In genomic region chr14:103418508-103418818, GRCh38 we compare ENCODE assay signal across 12 cellular contexts. TPM values are rescaled to one million over a fixed set of nuclear protein-coding genes. Genes with fewer than 3 reads are reported as not detected.
A peak's percentile ranks its signal among the peaks of the same experiment; 100 is the strongest.
DNase-seq lines count a peak whose midpoint lies in the region.
"Had no signal": no experiment of that assay in that cellular context is flagged by ENCODE, and none has a peak within 500 bp of the region (broad histone marks: within the 10 kb centered on the region; RNA-seq: fewer than 3 reads in every experiment).

No MANE protein-coding gene starts in this region.

- no peaks in the 10 kb centered on the region for H3K9me3 ChIP-seq in HUES48 (ENCODE audit: control insufficient read depth, insufficient read depth, low read length)
- H3K9me3 ChIP-seq in adipocyte (ENCODE audit: control insufficient read depth, low read length) = no peaks in the 10 kb centered on the region
- H3K9me3 ChIP-seq: upper lobe of left lung had no signal

- no peak overlapping the region for H4K5ac ChIP-seq in mesendoderm (ENCODE audit: low read length)

- H3K9ac ChIP-seq in HUES48 (ENCODE audit: low read depth, low read length) (no peak overlapping the region), adipocyte (ENCODE audit: low read length) (peak overlapping the region; percentile 45), mesendoderm (ENCODE audit: low read length) (no peak overlapping the region)

- H3K36me3 ChIP-seq in HUES48 (ENCODE audit: control insufficient read depth, insufficient read depth, low read length) (peaks cover 18% of the 10 kb centered on the region), adipocyte (ENCODE audit: control insufficient read depth, insufficient read depth, low read length, severe bottlenecking) (peaks cover 10% of the 10 kb centered on the region), mesendoderm (ENCODE audit: control insufficient read depth, insufficient read depth, low read length) (peaks cover 2% of the 10 kb centered on the region)

- H3K4me1 ChIP-seq in HUES48 (ENCODE audit: control insufficient read depth, insufficient read depth, low read length) (peaks cover 20% of the 10 kb centered on the region), adipocyte (ENCODE audit: control insufficient read depth, insufficient read depth, low read length) (peaks cover 39% of the 10 kb centered on the region), mesendoderm (ENCODE audit: control insufficient read depth, low read depth, low read length) (peaks cover 8% of the 10 kb centered on the region)

- H3K27ac ChIP-seq in HUES48 (ENCODE audit: low read depth, low read length) (peak overlapping the region; percentile 41), mesendoderm (ENCODE audit: low read depth, low read length) (no peak overlapping the region)
- H3K27ac ChIP-seq: foreskin keratinocyte had no signal

- H3K27me3 ChIP-seq in HUES48 (ENCODE audit: control insufficient read depth, insufficient read depth, low read length) (no peaks in the 10 kb centered on the region), adipocyte (replicated peaks; ENCODE audit: control insufficient read depth, insufficient read depth, low read length) (no peaks in the 10 kb centered on the region), mesendoderm (ENCODE audit: insufficient read depth, low read length, poor library complexity) (no peaks in the 10 kb centered on the region)
- H3K27me3 ChIP-seq: foreskin keratinocyte, upper lobe of left lung had no signal

- no peak overlapping the region for H3K4me2 ChIP-seq in mesendoderm (ENCODE audit: low read length)

- no peak overlapping the region for H2BK5ac ChIP-seq in mesendoderm (ENCODE audit: low read length)

- DNase-seq in Daoy (ENCODE audit: low read depth) (peak; percentile 35), adipocyte (ENCODE audit: low read depth) (peak; percentile 85), mesendoderm (peak; percentile 84), foreskin melanocyte (no peak), NCI-H1436 (lab: John Stamatoyannopoulos, UW) (no peak), T-helper 9 cell (no peak)
- DNase-seq in activated CD4-positive, CD25-positive, alpha-beta regulatory T cell treated with anti-CD3 and anti-CD28 coated beads, Interleukin-2, amount 50 U/mL, for 72 hours = no peak
- DNase-seq: activated CD8-positive, alpha-beta memory T cell treated with anti-CD3 and anti-CD28 coated beads, Interleukin-2, amount 50 U/mL, for 48 hours; foreskin keratinocyte; NCI-H524 had no signal

- no peak overlapping the region for H2BK120ac ChIP-seq in mesendoderm (ENCODE audit: low read depth, low read length)

- peaks cover 20% of the 10 kb centered on the region for H3K79me1 ChIP-seq in mesendoderm (ENCODE audit: low read length)

- no peak overlapping the region for H2BK15ac ChIP-seq in mesendoderm (replicated peaks; ENCODE audit: low read depth)

- H3K56ac ChIP-seq in mesendoderm (ENCODE audit: low read length) = no peak overlapping the region

- H3K18ac ChIP-seq in mesendoderm (ENCODE audit: low read length) = no peak overlapping the region

- no peak overlapping the region for H3K4ac ChIP-seq in mesendoderm (ENCODE audit: low read depth, low read length)

- no peak overlapping the region for H3K23ac ChIP-seq in mesendoderm (ENCODE audit: low read length)

- H2AK5ac ChIP-seq in mesendoderm (ENCODE audit: low read length) = no peak overlapping the region

- H3K79me2 ChIP-seq in mesendoderm (ENCODE audit: control insufficient read depth, insufficient read depth, low read length) = peaks cover 23% of the 10 kb centered on the region

- WGBS in mesendoderm (ENCODE audit: extremely low coverage, insufficient coverage, low lambda C conversion rate) = no CpG with 5 or more reads among the region's 3 CpGs

- H3K4me3 ChIP-seq in HUES48 (ENCODE audit: low read depth, low read length) (no peak overlapping the region), adipocyte (ENCODE audit: low read length) (peak overlapping the region; percentile 35), mesendoderm (ENCODE audit: low read length) (no peak overlapping the region)
- H3K4me3 ChIP-seq: upper lobe of left lung had no signal

- no peak overlapping the region for H4K8ac ChIP-seq in mesendoderm (ENCODE audit: low read depth, low read length)

RNA-seq across cellular contexts. Expression of gene MARK3, which starts 33.2 kb away (rescaled TPM):
- 61.6 and 64.8 TPM in 2 replicates for total RNA-seq in Daoy (2014; rRNA removed; shearing (Covaris generic))
- polyA plus RNA-seq in mesendoderm (2013, experiment 1 of 2) = 53.0 TPM
- polyA plus RNA-seq in mesendoderm (2013, experiment 2 of 2) = 51.9 TPM

Comparison
In these comparisons a context has a peak if more than half of its experiments do, and no peak if none do; other contexts are left out.
1. DNase-seq: peak in Daoy (single experiment), adipocyte (single experiment) and mesendoderm (single experiment); none in foreskin melanocyte (single experiment), NCI-H1436 (single experiment), activated CD4-positive, CD25-positive, alpha-beta regulatory T cell treated with anti-CD3 and anti-CD28 coated beads, Interleukin-2, amount 50 U/mL, for 72 hours (single experiment) and T-helper 9 cell (single experiment).